ENCODE assay signal across 16 cellular contexts in genomic region chr12:132305991-132306884, GRCh38. TPM values are rescaled to one million over a fixed set of nuclear protein-coding genes. Genes with fewer than 3 reads are reported as not detected.
"Had no signal": no experiment of that assay in that cellular context is flagged by ENCODE, and none has a peak within 500 bp of the region (broad histone marks: within the 10 kb centered on the region; RNA-seq: fewer than 3 reads in every experiment).

No MANE protein-coding gene starts in this region.

- H3K27me3 ChIP-seq: neutrophil, right lobe of liver had no signal

- H3K4me3 ChIP-seq: heart right ventricle, right lobe of liver, stomach, thoracic aorta had no signal

- DNase-seq: activated effector memory CD4-positive, alpha-beta T cell treated with Interleukin-2 at 50 U/mL for 16 hours; activated T-cell treated with anti-CD3 and anti-CD28 coated beads, Interleukin-2, amount 50 U/mL, for 1 hour; amygdala; foreskin melanocyte; islet precursor cell; stimulated activated CD4-positive, alpha-beta T cell treated with anti-CD3 and anti-CD28 coated beads, Interleukin-2, amount 100 ng/mL, for 48 hours; stomach had no signal

- H3K9me3 ChIP-seq: neutrophil, right lobe of liver had no signal

- FAIRE-seq: colon, endothelial cell of umbilical vein had no signal

- H3K36me3 ChIP-seq: heart right ventricle, neutrophil, right lobe of liver, stomach, thoracic aorta had no signal

- H3K27ac ChIP-seq: heart right ventricle, neutrophil, right lobe of liver, stomach, thoracic aorta had no signal

- ATAC-seq: activated CD4-positive, CD25-positive, alpha-beta regulatory T cell treated with anti-CD3 and anti-CD28 coated beads, Interleukin-2, amount 50 U/mL, for 24 hours had no signal

- H3K4me1 ChIP-seq: heart right ventricle, right lobe of liver, stomach had no signal

- H3K4me3 Mint-ChIP-seq: activated naive CD8-positive, alpha-beta T cell had no signal

- H3K27ac Mint-ChIP-seq: activated naive CD8-positive, alpha-beta T cell; progenitor cell of endocrine pancreas had no signal

- H3K36me3 Mint-ChIP-seq: activated naive CD8-positive, alpha-beta T cell had no signal

RNA-seq across cellular contexts. Expression of gene GALNT9, which starts 23.2 kb away (rescaled TPM):
- total RNA-seq: right lobe of liver had no signal
